ENCODE assay signal across 20 cellular contexts in genomic region chr7:132969520-132969919, GRCh38.
"Had no signal": no experiment of that assay in that cellular context is flagged by ENCODE, and none has a peak within 500 bp of the region (broad histone marks: within the 10 kb centered on the region; RNA-seq: fewer than 3 reads in every experiment).

No MANE protein-coding gene starts in this region.

- H3K36me3 ChIP-seq: MG63 had no signal

- H3K9me3 ChIP-seq: MG63, SJSA1 had no signal

- DNase-seq: Karpas-422, KBM-7, MG63, NCI-H1092 treated with DMSO at 0.1 percent for 48 hours, NCI-H1436, NCI-H187, NCI-H2029, NCI-H2081 treated with DMSO at 0.1 percent for 48 hours, NCI-H2171, NCI-H226, NCI-H446, NCI-H510A, NCI-H524 treated with DMSO at 0.1 percent for 48 hours, NCI-H69, NCI-H774, Right ventricle myocardium superior, RPMI8226, SIG-M5 had no signal

- H3K4me1 ChIP-seq: SJSA1 had no signal

- H3K27ac ChIP-seq: SJSA1, SK-N-MC had no signal

- H3K4me3 ChIP-seq: MG63, SJSA1, SK-N-MC had no signal

- H3K27me3 ChIP-seq: MG63, SJSA1 had no signal
